Comparison of ENCODE assay signal across 1 cellular context in the genomic region with DNA sequence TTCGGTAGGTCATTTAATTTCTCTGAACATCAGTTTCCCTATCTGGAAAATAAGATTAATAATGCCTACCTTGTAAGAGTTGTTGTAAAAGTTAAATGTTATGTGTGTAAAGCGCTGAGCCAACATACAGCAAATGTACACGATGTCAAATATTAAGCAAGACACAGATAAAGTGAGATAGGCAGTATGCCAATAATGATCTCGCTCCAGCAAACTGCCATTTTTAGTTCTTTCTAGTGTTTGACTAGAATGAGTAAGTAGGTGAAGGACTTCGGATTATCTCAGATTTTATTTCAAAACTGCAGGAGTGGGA.
TF ChIP-seq lines count a peak whose summit lies in the region.

No MANE protein-coding gene starts in this region.

TF ChIP-seq in GM12878, 131 proteins besides CTCF, POLR2A, EP300 and RAD21 (continued from another document):
- no peak for TF ChIP-seq RELB (IDR thresholded peaks at IDR 0.05; ENCODE audit: low read depth)
- TF ChIP-seq SMAD1 (IDR thresholded peaks at IDR 0.05; ENCODE audit: low read depth, partially characterized antibody), result peak; percentile 75
- peak; percentile 61; the same call in 1 of the 2 replicates for TF ChIP-seq GABPA (IDR thresholded peaks at IDR 0.05; ENCODE audit: low read depth)
- peak; percentile 56; the same call in 1 of the 2 replicates for TF ChIP-seq FOXM1 (IDR thresholded peaks at IDR 0.05; ENCODE audit: low read depth, low read length)
